19 cellular contexts compared by ENCODE assay signal in genomic region chr6:140499607-140500006, GRCh38.
"Had no signal": no experiment of that assay in that cellular context is flagged by ENCODE, and none has a peak within 500 bp of the region (broad histone marks: within the 10 kb centered on the region; RNA-seq: fewer than 3 reads in every experiment).

No MANE protein-coding gene starts in this region.

- H3K4me3 ChIP-seq: gastroesophageal sphincter, mucosa of descending colon, psoas muscle, stomach, thoracic aorta, transverse colon had no signal

- H3K27me3 ChIP-seq: gastroesophageal sphincter, stomach, transverse colon had no signal

- H3K4me3 Mint-ChIP-seq: naive thymus-derived CD8-positive, alpha-beta T cell had no signal

- H3K9me3 ChIP-seq: gastroesophageal sphincter, mucosa of descending colon, psoas muscle, stomach, thoracic aorta, transverse colon had no signal

- H3K27ac ChIP-seq: gastroesophageal sphincter, psoas muscle, stomach, thoracic aorta, transverse colon had no signal

- H3K4me1 Mint-ChIP-seq: naive thymus-derived CD8-positive, alpha-beta T cell had no signal

- ATAC-seq: esophagus mucosa; gastroesophageal sphincter; left lobe of liver; mucosa of descending colon; naive thymus-derived CD8-positive, alpha-beta T cell; psoas muscle; sciatic nerve had no signal

- DNase-seq: effector memory CD4-positive, alpha-beta T cell; foreskin fibroblast; glutamatergic neuron; islet precursor cell; mammary epithelial cell; mucosa of descending colon; naive thymus-derived CD8-positive, alpha-beta T cell; psoas muscle; retina; stimulated activated CD4-positive, alpha-beta T cell treated with anti-CD3 and anti-CD28 coated beads, Interleukin-2, amount 100 ng/mL, for 24 hours; stimulated activated naive CD4-positive, alpha-beta T cell; stomach; substantia nigra; transverse colon had no signal

- H3K36me3 ChIP-seq: gastroesophageal sphincter, stomach, thoracic aorta, transverse colon had no signal

- H3K4me1 ChIP-seq: gastroesophageal sphincter, psoas muscle, stomach, transverse colon had no signal

- H3K27ac Mint-ChIP-seq: naive thymus-derived CD8-positive, alpha-beta T cell had no signal
